ENCODE assay signal across 1 cellular context in the genomic region with DNA sequence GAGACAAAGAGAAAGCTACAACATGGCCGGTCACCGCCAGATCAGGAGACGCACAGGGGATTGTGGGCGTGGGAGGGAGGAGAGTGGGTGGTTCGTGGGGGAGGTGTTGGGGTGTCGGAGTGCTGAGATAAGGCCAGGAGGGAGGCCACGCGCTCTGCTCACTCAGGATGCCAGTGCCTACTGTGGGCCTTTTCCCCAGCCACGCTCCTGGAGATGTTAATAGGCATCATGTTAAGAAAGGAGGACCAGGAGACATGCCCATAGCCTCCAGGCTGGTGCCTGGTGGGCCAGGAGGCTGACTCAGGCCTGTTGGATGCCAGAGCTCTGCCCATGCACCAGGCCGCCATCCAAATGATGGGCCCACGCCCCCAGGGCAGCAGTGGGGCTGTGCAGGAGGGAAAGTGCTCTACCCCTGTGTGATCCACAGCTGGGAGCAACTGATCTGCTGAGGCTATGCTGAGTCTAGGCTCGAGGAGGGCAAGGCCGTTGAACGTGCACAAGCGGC.
TF ChIP-seq lines count a peak whose summit lies in the region.

No MANE protein-coding gene starts in this region.

TF ChIP-seq in K562, 482 proteins besides CTCF, POLR2A, EP300 and RAD21 (continues in another document):
- no peak for TF ChIP-seq ZNF707 (CRISPR knock-in tag; conservative IDR thresholded peaks at IDR 0.05)
- TF ChIP-seq TFAM (CRISPR knock-in tag; conservative IDR thresholded peaks at IDR 0.05) = no peak
- TF ChIP-seq, protein P1, sequence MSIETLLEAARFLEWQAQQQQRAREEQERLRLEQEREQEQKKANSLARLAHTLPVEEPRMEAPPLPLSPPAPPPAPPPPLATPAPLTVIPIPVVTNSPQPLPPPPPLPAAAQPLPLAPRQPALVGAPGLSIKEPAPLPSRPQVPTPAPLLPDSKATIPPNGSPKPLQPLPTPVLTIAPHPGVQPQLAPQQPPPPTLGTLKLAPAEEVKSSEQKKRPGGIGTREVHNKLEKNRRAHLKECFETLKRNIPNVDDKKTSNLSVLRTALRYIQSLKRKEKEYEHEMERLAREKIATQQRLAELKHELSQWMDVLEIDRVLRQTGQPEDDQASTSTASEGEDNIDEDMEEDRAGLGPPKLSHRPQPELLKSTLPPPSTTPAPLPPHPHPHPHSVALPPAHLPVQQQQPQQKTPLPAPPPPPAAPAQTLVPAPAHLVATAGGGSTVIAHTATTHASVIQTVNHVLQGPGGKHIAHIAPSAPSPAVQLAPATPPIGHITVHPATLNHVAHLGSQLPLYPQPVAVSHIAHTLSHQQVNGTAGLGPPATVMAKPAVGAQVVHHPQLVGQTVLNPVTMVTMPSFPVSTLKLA (conservative IDR thresholded peaks at IDR 0.05) = 0 out of 4 replicates have a peak, but pooled peaks of 1 of the 2 experiments have one; percentile 20
- TF ChIP-seq, protein P2, sequence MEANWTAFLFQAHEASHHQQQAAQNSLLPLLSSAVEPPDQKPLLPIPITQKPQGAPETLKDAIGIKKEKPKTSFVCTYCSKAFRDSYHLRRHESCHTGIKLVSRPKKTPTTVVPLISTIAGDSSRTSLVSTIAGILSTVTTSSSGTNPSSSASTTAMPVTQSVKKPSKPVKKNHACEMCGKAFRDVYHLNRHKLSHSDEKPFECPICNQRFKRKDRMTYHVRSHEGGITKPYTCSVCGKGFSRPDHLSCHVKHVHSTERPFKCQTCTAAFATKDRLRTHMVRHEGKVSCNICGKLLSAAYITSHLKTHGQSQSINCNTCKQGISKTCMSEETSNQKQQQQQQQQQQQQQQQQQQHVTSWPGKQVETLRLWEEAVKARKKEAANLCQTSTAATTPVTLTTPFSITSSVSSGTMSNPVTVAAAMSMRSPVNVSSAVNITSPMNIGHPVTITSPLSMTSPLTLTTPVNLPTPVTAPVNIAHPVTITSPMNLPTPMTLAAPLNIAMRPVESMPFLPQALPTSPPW (CRISPR knock-in tag; IDR thresholded peaks at IDR 0.05) = peak; percentile 87
- TF ChIP-seq BHLHE40 (IDR thresholded peaks at IDR 0.05; ENCODE audit: low read length) = peak; percentile 21
- TF ChIP-seq, protein P3, sequence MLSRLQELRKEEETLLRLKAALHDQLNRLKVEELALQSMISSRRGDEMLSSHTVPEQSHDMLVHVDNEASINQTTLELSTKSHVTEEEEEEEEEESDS (CRISPR knock-in tag; IDR thresholded peaks at IDR 0.05) = no peak
- TF ChIP-seq TCF3 (CRISPR knock-in tag; IDR thresholded peaks at IDR 0.05) = peak; percentile 62
- TF ChIP-seq ZNF696 (CRISPR knock-in tag; conservative IDR thresholded peaks at IDR 0.05) = no peak
- TF ChIP-seq DPF2 (IDR thresholded peaks at IDR 0.05) = peak; percentile 60
- TF ChIP-seq CBFA2T2 (conservative IDR thresholded peaks at IDR 0.05) = peak; percentile 29; the same call in 1 of the 2 replicates
- peak; percentile 77 for TF ChIP-seq TEAD4 (IDR thresholded peaks at IDR 0.05; ENCODE audit: low read length)
- no peak for TF ChIP-seq TEAD4 (CRISPR knock-in tag; IDR thresholded peaks at IDR 0.05; ENCODE audit: borderline replicate concordance)
- TF ChIP-seq, protein P4, sequence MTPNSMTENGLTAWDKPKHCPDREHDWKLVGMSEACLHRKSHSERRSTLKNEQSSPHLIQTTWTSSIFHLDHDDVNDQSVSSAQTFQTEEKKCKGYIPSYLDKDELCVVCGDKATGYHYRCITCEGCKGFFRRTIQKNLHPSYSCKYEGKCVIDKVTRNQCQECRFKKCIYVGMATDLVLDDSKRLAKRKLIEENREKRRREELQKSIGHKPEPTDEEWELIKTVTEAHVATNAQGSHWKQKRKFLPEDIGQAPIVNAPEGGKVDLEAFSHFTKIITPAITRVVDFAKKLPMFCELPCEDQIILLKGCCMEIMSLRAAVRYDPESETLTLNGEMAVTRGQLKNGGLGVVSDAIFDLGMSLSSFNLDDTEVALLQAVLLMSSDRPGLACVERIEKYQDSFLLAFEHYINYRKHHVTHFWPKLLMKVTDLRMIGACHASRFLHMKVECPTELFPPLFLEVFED (CRISPR knock-in tag; conservative IDR thresholded peaks at IDR 0.05) = 0 out of 2 replicates have a peak, but pooled peaks have one; percentile 41
- TF ChIP-seq EGR1 (conservative IDR thresholded peaks at IDR 0.05) = peak; percentile 98
- 0 out of 2 replicates have a peak, but pooled peaks have one; percentile 37 for TF ChIP-seq KLF16 (IDR thresholded peaks at IDR 0.05)
- TF ChIP-seq, protein P5, sequence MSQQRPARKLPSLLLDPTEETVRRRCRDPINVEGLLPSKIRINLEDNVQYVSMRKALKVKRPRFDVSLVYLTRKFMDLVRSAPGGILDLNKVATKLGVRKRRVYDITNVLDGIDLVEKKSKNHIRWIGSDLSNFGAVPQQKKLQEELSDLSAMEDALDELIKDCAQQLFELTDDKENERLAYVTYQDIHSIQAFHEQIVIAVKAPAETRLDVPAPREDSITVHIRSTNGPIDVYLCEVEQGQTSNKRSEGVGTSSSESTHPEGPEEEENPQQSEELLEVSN (IDR thresholded peaks at IDR 0.05; ENCODE audit: borderline replicate concordance in 1 of 2, extremely low read depth in 1 of 2, insufficient read depth in 1 of 2, insufficient read length in 1 of 2, low read depth in 1 of 2, low read length in 1 of 2, poor library complexity in 1 of 2, severe bottlenecking in 1 of 2) = peak in 1 of 2 experiments; percentile 40
- no peak for TF ChIP-seq ZFP30 (CRISPR knock-in tag; IDR thresholded peaks at IDR 0.05; ENCODE audit: borderline replicate concordance)
- no peak for TF ChIP-seq MYBL2 (IDR thresholded peaks at IDR 0.05; ENCODE audit: low read depth)
- TF ChIP-seq MYBL2 (CRISPR knock-in tag; IDR thresholded peaks at IDR 0.05; ENCODE audit: borderline replicate concordance) = no peak
- TF ChIP-seq ZNF140 (CRISPR knock-in tag; IDR thresholded peaks at IDR 0.05) = no peak
- TF ChIP-seq, protein P6, sequence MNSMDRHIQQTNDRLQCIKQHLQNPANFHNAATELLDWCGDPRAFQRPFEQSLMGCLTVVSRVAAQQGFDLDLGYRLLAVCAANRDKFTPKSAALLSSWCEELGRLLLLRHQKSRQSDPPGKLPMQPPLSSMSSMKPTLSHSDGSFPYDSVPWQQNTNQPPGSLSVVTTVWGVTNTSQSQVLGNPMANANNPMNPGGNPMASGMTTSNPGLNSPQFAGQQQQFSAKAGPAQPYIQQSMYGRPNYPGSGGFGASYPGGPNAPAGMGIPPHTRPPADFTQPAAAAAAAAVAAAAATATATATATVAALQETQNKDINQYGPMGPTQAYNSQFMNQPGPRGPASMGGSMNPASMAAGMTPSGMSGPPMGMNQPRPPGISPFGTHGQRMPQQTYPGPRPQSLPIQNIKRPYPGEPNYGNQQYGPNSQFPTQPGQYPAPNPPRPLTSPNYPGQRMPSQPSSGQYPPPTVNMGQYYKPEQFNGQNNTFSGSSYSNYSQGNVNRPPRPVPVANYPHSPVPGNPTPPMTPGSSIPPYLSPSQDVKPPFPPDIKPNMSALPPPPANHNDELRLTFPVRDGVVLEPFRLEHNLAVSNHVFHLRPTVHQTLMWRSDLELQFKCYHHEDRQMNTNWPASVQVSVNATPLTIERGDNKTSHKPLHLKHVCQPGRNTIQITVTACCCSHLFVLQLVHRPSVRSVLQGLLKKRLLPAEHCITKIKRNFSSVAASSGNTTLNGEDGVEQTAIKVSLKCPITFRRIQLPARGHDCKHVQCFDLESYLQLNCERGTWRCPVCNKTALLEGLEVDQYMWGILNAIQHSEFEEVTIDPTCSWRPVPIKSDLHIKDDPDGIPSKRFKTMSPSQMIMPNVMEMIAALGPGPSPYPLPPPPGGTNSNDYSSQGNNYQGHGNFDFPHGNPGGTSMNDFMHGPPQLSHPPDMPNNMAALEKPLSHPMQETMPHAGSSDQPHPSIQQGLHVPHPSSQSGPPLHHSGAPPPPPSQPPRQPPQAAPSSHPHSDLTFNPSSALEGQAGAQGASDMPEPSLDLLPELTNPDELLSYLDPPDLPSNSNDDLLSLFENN (IDR thresholded peaks at IDR 0.05; ENCODE audit: low read depth in 2 of 2, low read length in 2 of 2) = no peak
- TF ChIP-seq TAL1 (IDR thresholded peaks at IDR 0.05) = peak; percentile 21; the same call in 1 of the 2 replicates
- 0 out of 2 replicates have a peak, but pooled peaks have one; percentile 29 for TF ChIP-seq MYNN (IDR thresholded peaks at IDR 0.05)
- TF ChIP-seq MYNN (CRISPR knock-in tag; IDR thresholded peaks at IDR 0.05) = no peak
- TF ChIP-seq RBM14 (IDR thresholded peaks at IDR 0.05; ENCODE audit: borderline replicate concordance, insufficient read depth, low read depth, low read length) = no peak
- no peak for TF ChIP-seq NCOA1 (IDR thresholded peaks at IDR 0.05; ENCODE audit: low read depth)
- TF ChIP-seq ARID1B (IDR thresholded peaks at IDR 0.05) = peak; percentile 62
- TF ChIP-seq MAZ (CRISPR knock-in tag; conservative IDR thresholded peaks at IDR 0.05 in 1 of 2, IDR thresholded peaks at IDR 0.05 in 1 of 2) = peak in 1 of 2 experiments; percentile 32; a peak in 1 of 4 replicates
- TF ChIP-seq, protein P7, sequence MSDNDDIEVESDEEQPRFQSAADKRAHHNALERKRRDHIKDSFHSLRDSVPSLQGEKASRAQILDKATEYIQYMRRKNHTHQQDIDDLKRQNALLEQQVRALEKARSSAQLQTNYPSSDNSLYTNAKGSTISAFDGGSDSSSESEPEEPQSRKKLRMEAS (CRISPR knock-in tag; IDR thresholded peaks at IDR 0.05) = peak; percentile 85
- TF ChIP-seq, protein P8, sequence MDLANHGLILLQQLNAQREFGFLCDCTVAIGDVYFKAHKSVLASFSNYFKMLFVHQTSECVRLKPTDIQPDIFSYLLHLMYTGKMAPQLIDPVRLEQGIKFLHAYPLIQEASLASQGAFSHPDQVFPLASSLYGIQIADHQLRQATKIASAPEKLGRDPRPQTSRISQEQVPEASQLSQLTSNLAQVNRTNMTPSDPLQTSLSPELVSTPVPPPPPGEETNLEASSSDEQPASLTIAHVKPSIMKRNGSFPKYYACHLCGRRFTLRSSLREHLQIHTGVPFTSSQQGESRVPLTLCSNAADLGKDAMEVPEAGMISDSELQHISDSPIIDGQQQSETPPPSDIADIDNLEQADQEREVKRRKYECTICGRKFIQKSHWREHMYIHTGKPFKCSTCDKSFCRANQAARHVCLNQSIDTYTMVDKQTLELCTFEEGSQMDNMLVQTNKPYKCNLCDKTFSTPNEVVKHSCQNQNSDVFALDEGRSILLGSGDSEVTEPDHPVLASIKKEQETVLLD (IDR thresholded peaks at IDR 0.05) = peak; percentile 38; the same call in 1 of the 2 replicates
- TF ChIP-seq, protein P9, sequence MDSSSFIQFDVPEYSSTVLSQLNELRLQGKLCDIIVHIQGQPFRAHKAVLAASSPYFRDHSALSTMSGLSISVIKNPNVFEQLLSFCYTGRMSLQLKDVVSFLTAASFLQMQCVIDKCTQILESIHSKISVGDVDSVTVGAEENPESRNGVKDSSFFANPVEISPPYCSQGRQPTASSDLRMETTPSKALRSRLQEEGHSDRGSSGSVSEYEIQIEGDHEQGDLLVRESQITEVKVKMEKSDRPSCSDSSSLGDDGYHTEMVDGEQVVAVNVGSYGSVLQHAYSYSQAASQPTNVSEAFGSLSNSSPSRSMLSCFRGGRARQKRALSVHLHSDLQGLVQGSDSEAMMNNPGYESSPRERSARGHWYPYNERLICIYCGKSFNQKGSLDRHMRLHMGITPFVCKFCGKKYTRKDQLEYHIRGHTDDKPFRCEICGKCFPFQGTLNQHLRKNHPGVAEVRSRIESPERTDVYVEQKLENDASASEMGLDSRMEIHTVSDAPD (CRISPR knock-in tag; IDR thresholded peaks at IDR 0.05) = no peak
- TF ChIP-seq, protein P10, sequence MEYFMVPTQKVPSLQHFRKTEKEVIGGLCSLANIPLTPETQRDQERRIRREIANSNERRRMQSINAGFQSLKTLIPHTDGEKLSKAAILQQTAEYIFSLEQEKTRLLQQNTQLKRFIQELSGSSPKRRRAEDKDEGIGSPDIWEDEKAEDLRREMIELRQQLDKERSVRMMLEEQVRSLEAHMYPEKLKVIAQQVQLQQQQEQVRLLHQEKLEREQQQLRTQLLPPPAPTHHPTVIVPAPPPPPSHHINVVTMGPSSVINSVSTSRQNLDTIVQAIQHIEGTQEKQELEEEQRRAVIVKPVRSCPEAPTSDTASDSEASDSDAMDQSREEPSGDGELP (CRISPR knock-in tag; IDR thresholded peaks at IDR 0.05; ENCODE audit: borderline replicate concordance) = 0 out of 2 replicates have a peak, but pooled peaks have one; percentile 31
- peak in 2 of 3 experiments; percentile 7 to 60 for TF ChIP-seq YY1 (IDR thresholded peaks at IDR 0.05; ENCODE audit: borderline replicate concordance in 1 of 3, control insufficient read depth in 1 of 3, extremely low read depth in 1 of 3, insufficient read depth in 3 of 3, insufficient read length in 1 of 3, insufficient replicate concordance in 2 of 3, low read depth in 1 of 3, low read length in 2 of 3)
- TF ChIP-seq, protein P11, sequence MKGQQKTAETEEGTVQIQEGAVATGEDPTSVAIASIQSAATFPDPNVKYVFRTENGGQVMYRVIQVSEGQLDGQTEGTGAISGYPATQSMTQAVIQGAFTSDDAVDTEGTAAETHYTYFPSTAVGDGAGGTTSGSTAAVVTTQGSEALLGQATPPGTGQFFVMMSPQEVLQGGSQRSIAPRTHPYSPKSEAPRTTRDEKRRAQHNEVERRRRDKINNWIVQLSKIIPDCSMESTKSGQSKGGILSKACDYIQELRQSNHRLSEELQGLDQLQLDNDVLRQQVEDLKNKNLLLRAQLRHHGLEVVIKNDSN (CRISPR knock-in tag; IDR thresholded peaks at IDR 0.05) = 0 out of 2 replicates have a peak, but pooled peaks have one; percentile 2
- TF ChIP-seq NCOR1 (IDR thresholded peaks at IDR 0.05) = peak; percentile 36; the same call in 1 of the 2 replicates
- TF ChIP-seq, protein P12, sequence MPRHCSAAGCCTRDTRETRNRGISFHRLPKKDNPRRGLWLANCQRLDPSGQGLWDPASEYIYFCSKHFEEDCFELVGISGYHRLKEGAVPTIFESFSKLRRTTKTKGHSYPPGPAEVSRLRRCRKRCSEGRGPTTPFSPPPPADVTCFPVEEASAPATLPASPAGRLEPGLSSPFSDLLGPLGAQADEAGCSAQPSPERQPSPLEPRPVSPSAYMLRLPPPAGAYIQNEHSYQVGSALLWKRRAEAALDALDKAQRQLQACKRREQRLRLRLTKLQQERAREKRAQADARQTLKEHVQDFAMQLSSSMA (CRISPR knock-in tag; IDR thresholded peaks at IDR 0.05) = no peak
- peak; percentile 66 for TF ChIP-seq CREM (IDR thresholded peaks at IDR 0.05; ENCODE audit: low read depth)
- TF ChIP-seq CBFA2T3 (IDR thresholded peaks at IDR 0.05) = peak; percentile 68
